ENCODE assay signal across 14 cellular contexts in the genomic region with DNA sequence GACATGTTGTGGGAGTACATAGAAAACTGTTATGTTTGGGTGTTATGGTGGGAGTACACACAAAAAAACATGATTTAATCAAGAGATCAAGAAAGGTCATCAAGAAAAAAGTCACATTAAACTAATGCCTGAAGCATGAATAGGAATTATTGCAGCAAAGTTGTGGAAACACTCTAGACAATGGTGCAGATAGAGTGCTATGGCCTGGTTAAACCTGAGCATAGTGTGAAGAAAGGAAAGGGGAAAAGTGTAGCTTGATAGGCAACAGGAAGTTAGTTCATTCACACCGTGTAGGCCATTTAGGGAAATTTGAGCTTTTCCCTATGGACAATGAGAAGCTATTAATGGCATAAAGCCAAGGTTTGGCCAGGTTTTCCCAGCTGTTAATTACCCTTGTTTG.
"Had no signal": no experiment of that assay in that cellular context is flagged by ENCODE, and none has a peak within 500 bp of the region (broad histone marks: within the 10 kb centered on the region; RNA-seq: fewer than 3 reads in every experiment).

No MANE protein-coding gene starts in this region.

- H3K9me3 ChIP-seq: pancreas, sigmoid colon had no signal

- DNase-seq: activated CD4-positive, alpha-beta memory T cell treated with anti-CD3 and anti-CD28 coated beads, Interleukin-2, amount 10 ng/mL, durations not matched to agents 7 days and 5 days; activated CD4-positive, alpha-beta T cell treated with anti-CD3 and anti-CD28 coated beads for 4 hours; activated effector memory CD4-positive, alpha-beta T cell treated with Interleukin-2 at 50 U/mL for 16 hours; activated naive CD4-positive, alpha-beta T cell treated with anti-CD3 and anti-CD28 coated beads, Interleukin-2, amount 50 U/mL, for 16 hours; activated T-cell treated with anti-CD3 and anti-CD28 coated beads, Interleukin-2, amount 50 U/mL, for 24 hours; endodermal cell; erythroblast; islet precursor cell; naive thymus-derived CD4-positive, alpha-beta T cell; pancreas; sigmoid colon; stimulated activated CD4-positive, alpha-beta T cell treated with anti-CD3 and anti-CD28 coated beads, Interleukin-1b, Interleukin-23, amount 100 ng/mL, for 48 hours had no signal

- H3K27me3 ChIP-seq: pancreas, sigmoid colon had no signal

- H3K4me3 ChIP-seq: pancreas, sigmoid colon had no signal

- H3K4me1 ChIP-seq: pancreas, sigmoid colon had no signal

- H3K27ac ChIP-seq: pancreas, sigmoid colon had no signal

- H3K36me3 ChIP-seq: pancreas, sigmoid colon had no signal

- ATAC-seq: left lobe of liver; naive thymus-derived CD4-positive, alpha-beta T cell; pancreas; WTC11 had no signal
